In genomic region chr16:778447-778846, GRCh38 we compare ENCODE assay signal across 35 cellular contexts. TPM values are rescaled to one million over a fixed set of nuclear protein-coding genes. Genes with fewer than 3 reads are reported as not detected.
"Had no signal": no experiment of that assay in that cellular context is flagged by ENCODE, and none has a peak within 500 bp of the region (broad histone marks: within the 10 kb centered on the region; RNA-seq: fewer than 3 reads in every experiment).

No MANE protein-coding gene starts in this region.

- H3K4me1 ChIP-seq: body of pancreas, breast epithelium, SJSA1 had no signal

- H3K4me2 ChIP-seq: SK-N-SH had no signal

- FAIRE-seq: astrocyte, TTC549 had no signal

- ATAC-seq: activated CD4-positive, alpha-beta T cell treated with anti-CD3 and anti-CD28 coated beads for 36 hours; activated CD4-positive, CD25-positive, alpha-beta regulatory T cell treated with anti-CD3 and anti-CD28 coated beads, Interleukin-2, amount 50 U/mL, for 24 hours; activated CD8-positive, alpha-beta T cell treated with anti-CD3 and anti-CD28 coated beads, Interleukin-2, amount 10 ng/mL, durations not matched to agents 7 days and 5 days; body of pancreas had no signal

- DNase-seq: activated CD4-positive, alpha-beta T cell treated with anti-CD3 and anti-CD28 coated beads for 36 hours; activated CD4-positive, alpha-beta T cell treated with anti-CD3 and anti-CD28 coated beads, Interleukin-2, amount 10 ng/mL, durations not matched to agents 7 days and 5 days; activated CD4-positive, alpha-beta T cell treated with anti-CD3 and anti-CD28 coated beads, Interleukin-2, amount 50 U/mL, for 48 hours; activated CD8-positive, alpha-beta T cell treated with anti-CD3 and anti-CD28 coated beads, Interleukin-2, amount 10 ng/mL, durations not matched to agents 7 days and 5 days; activated gamma-delta T cell; activated naive CD4-positive, alpha-beta T cell treated with Interleukin-2 at 50 U/mL for 16 hours; activated naive CD8-positive, alpha-beta T cell treated with anti-CD3 and anti-CD28 coated beads, Interleukin-2, amount 10 ng/mL, durations not matched to agents 7 days and 5 days; activated T-cell treated with anti-CD3 and anti-CD28 coated beads, Interleukin-2, amount 50 U/mL, for 24 hours; amygdala; body of pancreas; Kasumi-1; MG63; NCI-H1048; NCI-H1436 treated with DMSO at 0.1 percent for 48 hours; NCI-H1694 treated with DMSO at 0.1 percent for 48 hours; NCI-H2029; NCI-H510A; NCI-H526; NCI-H748 treated with DMSO at 0.1 percent for 48 hours; NK-92 treated with Interleukin-12 subunit alpha and Interleukin-12 subunit beta, amount 100 ng/mL, for 24 hours; SHP77 treated with DMSO at 0.1 percent for 48 hours; SK-N-SH had no signal

- H3K36me3 Mint-ChIP-seq: activated naive CD4-positive, alpha-beta T cell treated with anti-CD3 and anti-CD28 coated beads, Interleukin-2, amount 50 U/mL, for 24 hours; activated naive CD8-positive, alpha-beta T cell treated with anti-CD3 and anti-CD28 coated beads, Interleukin-2, amount 10 ng/mL, durations not matched to agents 7 days and 5 days had no signal

- H2AFZ ChIP-seq: PC-9 had no signal

- H3K27me3 Mint-ChIP-seq: activated T-cell treated with anti-CD3 and anti-CD28 coated beads, Interleukin-2, amount 50 U/mL, for 24 hours had no signal

- H3K27ac ChIP-seq: body of pancreas, breast epithelium, PC-9, SJSA1 had no signal

- H3K4me3 Mint-ChIP-seq: activated CD4-positive, alpha-beta T cell treated with anti-CD3 and anti-CD28 coated beads for 36 hours; activated CD4-positive, alpha-beta T cell treated with anti-CD3 and anti-CD28 coated beads, Interleukin-2, amount 10 ng/mL, durations not matched to agents 7 days and 5 days; activated CD8-positive, alpha-beta T cell treated with anti-CD3 and anti-CD28 coated beads, Interleukin-2, amount 10 ng/mL, durations not matched to agents 7 days and 5 days; activated naive CD4-positive, alpha-beta T cell treated with anti-CD3 and anti-CD28 coated beads, Interleukin-2, amount 50 U/mL, for 24 hours; activated naive CD8-positive, alpha-beta T cell treated with anti-CD3 and anti-CD28 coated beads, Interleukin-2, amount 10 ng/mL, durations not matched to agents 7 days and 5 days; activated T-cell treated with anti-CD3 and anti-CD28 coated beads, Interleukin-2, amount 50 U/mL, for 24 hours; T-helper 1 cell treated with Interleukin-12 subunit alpha and Interleukin-12 subunit beta and Interleukin-4 antibody, amounts not matched to agents 30 μg/mL and 1 μg/mL, for 36 hours; T-helper 2 cell treated with Interferon-gamma antibody and Interleukin-4, amounts not matched to agents 5 μg/mL and 100 μg/mL, for 36 hours had no signal

- H3K9me2 ChIP-seq: SK-N-SH had no signal

- H3K36me3 ChIP-seq: breast epithelium, MG63, SJSA1 had no signal

- H3K9me3 ChIP-seq: body of pancreas, breast epithelium, MG63, SJSA1, SK-N-SH had no signal

- H3K4me3 ChIP-seq: body of pancreas, breast epithelium, MG63, PC-9, SJSA1 had no signal

- H3K9me3 Mint-ChIP-seq: activated CD4-positive, alpha-beta T cell treated with anti-CD3 and anti-CD28 coated beads, Interleukin-2, amount 10 ng/mL, durations not matched to agents 7 days and 5 days; activated naive CD4-positive, alpha-beta T cell treated with anti-CD3 and anti-CD28 coated beads, Interleukin-2, amount 50 U/mL, for 24 hours; activated naive CD8-positive, alpha-beta T cell treated with anti-CD3 and anti-CD28 coated beads, Interleukin-2, amount 10 ng/mL, durations not matched to agents 7 days and 5 days; activated T-cell treated with anti-CD3 and anti-CD28 coated beads, Interleukin-2, amount 50 U/mL, for 24 hours; activated T-helper 2 cell treated with anti-CD3 and anti-CD28 coated beads, Interferon-gamma antibody, Interleukin-2, Interleukin-4, amounts not matched to agents 10 μg/mL and 5 μg/mL and 100 μg/mL, durations not matched to agents 14 hours and 24 hours and 36 hours; T-helper 1 cell treated with Interleukin-12 subunit alpha and Interleukin-12 subunit beta and Interleukin-4 antibody, amounts not matched to agents 30 μg/mL and 1 μg/mL, for 36 hours; T-helper 2 cell treated with Interferon-gamma antibody and Interleukin-4, amounts not matched to agents 5 μg/mL and 100 μg/mL, for 36 hours had no signal

- H3K9ac ChIP-seq: SK-N-SH had no signal

- H3K27ac Mint-ChIP-seq: activated CD4-positive, alpha-beta T cell treated with anti-CD3 and anti-CD28 coated beads for 36 hours; activated CD4-positive, alpha-beta T cell treated with anti-CD3 and anti-CD28 coated beads, Interleukin-2, amount 10 ng/mL, durations not matched to agents 7 days and 5 days; activated CD8-positive, alpha-beta T cell treated with anti-CD3 and anti-CD28 coated beads, Interleukin-2, amount 10 ng/mL, durations not matched to agents 7 days and 5 days; activated naive CD4-positive, alpha-beta T cell treated with anti-CD3 and anti-CD28 coated beads, Interleukin-2, amount 50 U/mL, for 24 hours; activated naive CD8-positive, alpha-beta T cell treated with anti-CD3 and anti-CD28 coated beads, Interleukin-2, amount 10 ng/mL, durations not matched to agents 7 days and 5 days; activated T-cell treated with anti-CD3 and anti-CD28 coated beads, Interleukin-2, amount 50 U/mL, for 24 hours; activated T-helper 2 cell treated with anti-CD3 and anti-CD28 coated beads, Interferon-gamma antibody, Interleukin-2, Interleukin-4, amounts not matched to agents 10 μg/mL and 5 μg/mL and 100 μg/mL, durations not matched to agents 14 hours and 24 hours and 36 hours; T-helper 1 cell treated with Interleukin-12 subunit alpha and Interleukin-12 subunit beta and Interleukin-4 antibody, amounts not matched to agents 30 μg/mL and 1 μg/mL, for 36 hours; T-helper 2 cell treated with Interferon-gamma antibody and Interleukin-4, amounts not matched to agents 5 μg/mL and 100 μg/mL, for 36 hours had no signal

- H3K4me1 Mint-ChIP-seq: activated CD4-positive, alpha-beta T cell treated with anti-CD3 and anti-CD28 coated beads for 36 hours; activated CD4-positive, alpha-beta T cell treated with anti-CD3 and anti-CD28 coated beads, Interleukin-2, amount 10 ng/mL, durations not matched to agents 7 days and 5 days; activated naive CD4-positive, alpha-beta T cell treated with anti-CD3 and anti-CD28 coated beads, Interleukin-2, amount 50 U/mL, for 24 hours had no signal

RNA-seq across cellular contexts. Expression of gene MSLN, which starts 17.9 kb away (rescaled TPM):
- total RNA-seq: activated CD4-positive, alpha-beta T cell treated with anti-CD3 and anti-CD28 coated beads for 36 hours; activated CD4-positive, alpha-beta T cell treated with anti-CD3 and anti-CD28 coated beads, Interleukin-2, amount 10 ng/mL, durations not matched to agents 7 days and 5 days; activated CD8-positive, alpha-beta T cell treated with anti-CD3 and anti-CD28 coated beads, Interleukin-2, amount 10 ng/mL, durations not matched to agents 7 days and 5 days; activated naive CD8-positive, alpha-beta T cell treated with anti-CD3 and anti-CD28 coated beads, Interleukin-2, amount 10 ng/mL, durations not matched to agents 7 days and 5 days; activated T-helper 2 cell treated with anti-CD3 and anti-CD28 coated beads, Interferon-gamma antibody, Interleukin-2, Interleukin-4, amounts not matched to agents 10 μg/mL and 5 μg/mL and 100 μg/mL, durations not matched to agents 14 hours and 24 hours and 36 hours; astrocyte; cardiac septum; SJSA1 had no signal

RNA-seq across cellular contexts. Expression of gene GNG13, which starts 22.1 kb away (rescaled TPM):
- total RNA-seq: activated CD4-positive, alpha-beta T cell treated with anti-CD3 and anti-CD28 coated beads for 36 hours; activated CD4-positive, alpha-beta T cell treated with anti-CD3 and anti-CD28 coated beads, Interleukin-2, amount 10 ng/mL, durations not matched to agents 7 days and 5 days; activated CD8-positive, alpha-beta T cell treated with anti-CD3 and anti-CD28 coated beads, Interleukin-2, amount 10 ng/mL, durations not matched to agents 7 days and 5 days; activated naive CD8-positive, alpha-beta T cell treated with anti-CD3 and anti-CD28 coated beads, Interleukin-2, amount 10 ng/mL, durations not matched to agents 7 days and 5 days; activated T-helper 2 cell treated with anti-CD3 and anti-CD28 coated beads, Interferon-gamma antibody, Interleukin-2, Interleukin-4, amounts not matched to agents 10 μg/mL and 5 μg/mL and 100 μg/mL, durations not matched to agents 14 hours and 24 hours and 36 hours; astrocyte; body of pancreas; breast epithelium; cardiac septum; OCI-LY7; PC-9; SJSA1 had no signal
- polyA plus RNA-seq: adipose tissue, SK-N-SH had no signal
